10 cellular contexts compared by ENCODE assay signal in the genomic region with DNA sequence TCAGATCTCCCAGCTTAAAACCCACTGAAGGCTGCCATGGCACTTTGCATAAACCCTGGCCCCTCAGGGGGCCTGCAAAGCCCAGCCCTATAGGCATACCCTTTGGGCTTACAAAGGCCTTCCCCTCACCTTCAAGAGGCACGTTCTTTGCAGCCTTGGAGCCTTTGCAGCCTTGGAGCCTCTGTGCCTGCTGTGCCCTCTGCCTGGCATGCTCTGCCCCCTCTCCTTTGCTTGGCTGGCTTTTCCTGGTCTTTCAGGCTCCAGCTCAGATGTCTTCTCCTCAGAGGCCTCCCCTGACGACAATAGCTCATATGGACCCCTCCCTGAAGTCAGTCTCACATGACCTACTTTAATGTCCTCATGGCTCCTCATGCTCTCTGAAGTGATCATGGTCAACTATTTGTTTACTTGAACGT.
DNase-seq lines count a peak whose midpoint lies in the region; ATAC-seq lines count a peak whose summit lies in the region.
"Had no signal": no experiment of that assay in that cellular context is flagged by ENCODE, and none has a peak within 500 bp of the region (broad histone marks: within the 10 kb centered on the region; RNA-seq: fewer than 3 reads in every experiment).

No MANE protein-coding gene starts in this region.

- H3K9ac ChIP-seq in duodenal mucosa (ENCODE audit: low read depth in 1 of 2, low read length in 2 of 2) (no peak overlapping the region), neuronal stem cell (ENCODE audit: low read depth, low read length, poor library complexity) (no peak overlapping the region)

- no peak overlapping the region for H3K14ac ChIP-seq in neuronal stem cell (ENCODE audit: low read length)

- no CpG with 5 or more reads among the region's 3 CpGs for WGBS in neuronal stem cell (ENCODE audit: extremely low coverage in 2 of 2, insufficient read length in 2 of 2, insufficient replicate concordance in 1 of 2), 2 donors

- peak overlapping the region in 2 of 3 donors; percentile 25 to 80 for H3K27ac Mint-ChIP-seq in CD4-positive, CD25-positive, alpha-beta regulatory T cell
- H3K27ac Mint-ChIP-seq in IgD-negative memory B cell = peak overlapping the region; percentile 20 to 60 (median 21)

- H2AK5ac ChIP-seq in neuronal stem cell (ENCODE audit: low read depth, low read length) = peak overlapping the region; percentile 16

- peaks cover 0 to 2% (median 0%) of the 10 kb centered on the region in 7 donors for H3K9me3 Mint-ChIP-seq in CD4-positive, CD25-positive, alpha-beta regulatory T cell
- H3K9me3 Mint-ChIP-seq in IgD-negative memory B cell = no peaks in the 10 kb centered on the region
- H3K9me3 Mint-ChIP-seq: activated T-cell treated with anti-CD3 and anti-CD28 coated beads, Interleukin-2, amount 50 U/mL, for 4 hours had no signal

- no peak overlapping the region for H3K23ac ChIP-seq in neuronal stem cell (ENCODE audit: low read depth, low read length, poor library complexity)

- H3K27me3 Mint-ChIP-seq in CD4-positive, CD25-positive, alpha-beta regulatory T cell = peaks cover 25% of the 10 kb centered on the region
- H3K27me3 Mint-ChIP-seq in IgD-negative memory B cell = peaks cover 6% of the 10 kb centered on the region

- H3K36me3 Mint-ChIP-seq in CD4-positive, CD25-positive, alpha-beta regulatory T cell = no peaks in the 10 kb centered on the region
- H3K36me3 Mint-ChIP-seq in IgD-negative memory B cell = no peaks in the 10 kb centered on the region

- H3K4ac ChIP-seq in neuronal stem cell (ENCODE audit: low read length) = no peak overlapping the region

- no peak overlapping the region for H3K4me2 ChIP-seq in neuronal stem cell (ENCODE audit: insufficient read depth, low read length, poor library complexity, severe bottlenecking)

- peaks cover 26% of the 10 kb centered on the region for H3K4me1 ChIP-seq in CD4-positive, CD25-positive, alpha-beta regulatory T cell (ENCODE audit: control insufficient read depth, insufficient read depth, low read length, poor library complexity, severe bottlenecking)
- H3K4me1 ChIP-seq in duodenal mucosa (ENCODE audit: control insufficient read depth in 1 of 2, insufficient read depth in 2 of 2, low read length in 2 of 2) (peaks cover 21% of the 10 kb centered on the region in 2 donors), neuronal stem cell (ENCODE audit: control insufficient read depth in 2 of 2, insufficient read depth in 1 of 2, low read depth in 1 of 2, low read length in 2 of 2) (peaks cover 38 to 43% of the 10 kb centered on the region in 2 donors)

- peaks cover 0 to 45% (median 7%) of the 10 kb centered on the region in 4 donors for H3K4me1 Mint-ChIP-seq in CD4-positive, CD25-positive, alpha-beta regulatory T cell
- peaks cover 16 to 36% (median 32%) of the 10 kb centered on the region in 3 donors for H3K4me1 Mint-ChIP-seq in IgD-negative memory B cell

- no peaks in the 10 kb centered on the region for H3K36me3 ChIP-seq in CD4-positive, CD25-positive, alpha-beta regulatory T cell (ENCODE audit: control insufficient read depth, insufficient read depth, low read length)
- H3K36me3 ChIP-seq in duodenal mucosa (ENCODE audit: control insufficient read depth in 1 of 2, insufficient read depth in 2 of 2, low read length in 2 of 2) (no peaks in the 10 kb centered on the region), neuronal stem cell (replicated peaks in 1 of 2; ENCODE audit: control insufficient read depth in 2 of 2, insufficient read depth in 2 of 2, low read length in 2 of 2) (no peaks in the 10 kb centered on the region)

- H3K9me3 ChIP-seq in CD4-positive, CD25-positive, alpha-beta regulatory T cell (ENCODE audit: control insufficient read depth in 2 of 2, low read length in 2 of 2) = no peaks in the 10 kb centered on the region
- H3K9me3 ChIP-seq in duodenal mucosa (ENCODE audit: control insufficient read depth in 1 of 2, low read length in 2 of 2) (no peaks in the 10 kb centered on the region), neuronal stem cell (replicated peaks in 1 of 2; ENCODE audit: control insufficient read depth in 2 of 2, insufficient read depth in 1 of 2, low read depth in 1 of 2, low read length in 2 of 2) (peaks cover 0 to 2% of the 10 kb centered on the region in 2 donors)

- peak overlapping the region; percentile 97 for H3K18ac ChIP-seq in neuronal stem cell (ENCODE audit: low read length)

- peak overlapping the region; percentile 63 for H2BK12ac ChIP-seq in neuronal stem cell (ENCODE audit: low read length)

- no peak overlapping the region for H2AFZ ChIP-seq in neuronal stem cell (ENCODE audit: low read length)

- no peak overlapping the region for H3K27ac ChIP-seq in CD4-positive, CD25-positive, alpha-beta regulatory T cell (ENCODE audit: insufficient read depth, low read length, poor library complexity, severe bottlenecking)
- peak overlapping the region; percentile 61 for H3K27ac ChIP-seq in duodenal mucosa (ENCODE audit: low read depth, low read length)
- no peak overlapping the region for H3K27ac ChIP-seq in neuronal stem cell (replicated peaks; ENCODE audit: low read length)

- no peak for ATAC-seq in CD4-positive, CD25-positive, alpha-beta regulatory T cell (ENCODE audit: low read depth in 2 of 2)
- no peak for ATAC-seq in esophagus mucosa
- ATAC-seq: activated T-cell treated with anti-CD3 and anti-CD28 coated beads, Interleukin-2, amount 50 U/mL, for 4 hours had no signal

- no peaks in the 10 kb centered on the region for H3K79me1 ChIP-seq in neuronal stem cell (ENCODE audit: low read depth, low read length)

- no peak overlapping the region for H4K8ac ChIP-seq in neuronal stem cell (ENCODE audit: low read depth, low read length)

- DNase-seq in CD4-positive, CD25-positive, alpha-beta regulatory T cell = no peak
- DNase-seq in neuronal stem cell (ENCODE audit: low spot score) (no peak), GM03348 (ENCODE audit: low spot score) (no peak), HuH-7 (ENCODE audit: low spot score) (no peak)
- no peak for DNase-seq in activated effector memory CD4-positive, alpha-beta T cell treated with Interleukin-2 at 50 U/mL for 16 hours
- DNase-seq: activated T-cell treated with anti-CD3 and anti-CD28 coated beads, Interleukin-2, amount 50 U/mL, for 4 hours; occipital lobe had no signal

- no peak overlapping the region for H2BK5ac ChIP-seq in neuronal stem cell (ENCODE audit: low read length)

- H3K27me3 ChIP-seq in CD4-positive, CD25-positive, alpha-beta regulatory T cell (ENCODE audit: control insufficient read depth, insufficient read depth, low read length) = peaks cover 8% of the 10 kb centered on the region
- H3K27me3 ChIP-seq in duodenal mucosa (ENCODE audit: control insufficient read depth in 1 of 2, insufficient read depth in 2 of 2, low read length in 2 of 2) = peaks cover 3 to 4% of the 10 kb centered on the region in 2 donors
- no peaks in the 10 kb centered on the region for H3K27me3 ChIP-seq in neuronal stem cell (ENCODE audit: control insufficient read depth in 3 of 3, insufficient read depth in 3 of 3, low read depth in 1 of 3, low read length in 3 of 3)

- no peak overlapping the region for H2BK15ac ChIP-seq in neuronal stem cell (ENCODE audit: low read length)

- H2BK120ac ChIP-seq in neuronal stem cell (ENCODE audit: low read depth, low read length) = no peak overlapping the region

- H4K91ac ChIP-seq in neuronal stem cell (ENCODE audit: low read depth, low read length, poor library complexity) = no peak overlapping the region

- H3K4me3 ChIP-seq in CD4-positive, CD25-positive, alpha-beta regulatory T cell (ENCODE audit: low read depth, low read length) = no peak overlapping the region
- H3K4me3 ChIP-seq in duodenal mucosa (ENCODE audit: low read depth in 1 of 2, low read length in 2 of 2) (no peak overlapping the region), neuronal stem cell (ENCODE audit: low read length in 2 of 2) (peak overlapping the region in 1 of 2 donors; percentile 42)

- H3K4me3 Mint-ChIP-seq in CD4-positive, CD25-positive, alpha-beta regulatory T cell = peak overlapping the region in 3 of 4 donors; percentile 48 to 80 (median 61)
- H3K4me3 Mint-ChIP-seq in IgD-negative memory B cell = peak overlapping the region in 2 of 4 donors; percentile 51 to 82
